Comparison of ENCODE assay signal across 8 cellular contexts in genomic region chr17:76278952-76279741, GRCh38. TPM values are rescaled to one million over a fixed set of nuclear protein-coding genes. Genes with fewer than 3 reads are reported as not detected.
DNase-seq lines count a peak whose midpoint lies in the region; ATAC-seq, FAIRE-seq and TF ChIP-seq lines count a peak whose summit lies in the region.

No MANE protein-coding gene starts in this region.

- DNase-seq in GM12891 (ENCODE audit: insufficient read length, low spot score): peak; percentile 92
- DNase-seq in LNCaP clone FGC (ENCODE audit: low read depth): peak; percentile 82
- DNase-seq in RKO (ENCODE audit: low spot score): peak; percentile 78
- peak; percentile 84 to 91 for DNase-seq in activated T-cell treated with anti-CD3 and anti-CD28 coated beads, Interleukin-2, amount 50 U/mL, for 72 hours
- peak; percentile 72 for DNase-seq in fibroblast of mammary gland (ENCODE audit: low read depth)
- peak; percentile 91 for DNase-seq in nephron progenitor cell
- peak; percentile 76 to 83 for DNase-seq in stimulated activated naive CD8-positive, alpha-beta T cell treated with anti-CD3 and anti-CD28 coated beads, Interleukin-15, amount 100 ng/mL, for 72 hours

- no peaks in the 10 kb centered on the region for H3K36me3 Mint-ChIP-seq in activated T-cell treated with anti-CD3 and anti-CD28 coated beads, Interleukin-2, amount 50 U/mL, for 72 hours (ENCODE audit: insufficient read depth in 2 of 2)
- H3K36me3 Mint-ChIP-seq in nephron progenitor cell (ENCODE audit: low read depth): no peaks in the 10 kb centered on the region

- FAIRE-seq in GM12891 (lab: Jason Lieb, UNC): peak; percentile 86

- peak; percentile 43 to 44 for ATAC-seq in activated T-cell treated with anti-CD3 and anti-CD28 coated beads, Interleukin-2, amount 50 U/mL, for 72 hours (replicated peaks in 1 of 2)
- peak; percentile 78 for ATAC-seq in stimulated activated naive CD8-positive, alpha-beta T cell treated with anti-CD3 and anti-CD28 coated beads, Interleukin-15, amount 100 ng/mL, for 72 hours
- no peak for ATAC-seq in HG02623 (IDR thresholded peaks at IDR 0.05; ENCODE audit: unreplicated experiment)

- no peaks in the 10 kb centered on the region for H3K9me3 Mint-ChIP-seq in activated T-cell treated with anti-CD3 and anti-CD28 coated beads, Interleukin-2, amount 50 U/mL, for 72 hours
- no peaks in the 10 kb centered on the region for H3K9me3 Mint-ChIP-seq in nephron progenitor cell
- no peaks in the 10 kb centered on the region for H3K9me3 Mint-ChIP-seq in stimulated activated naive CD8-positive, alpha-beta T cell treated with anti-CD3 and anti-CD28 coated beads, Interleukin-15, amount 100 ng/mL, for 72 hours

- peak overlapping the region; percentile 81 for H3K27ac Mint-ChIP-seq in activated T-cell treated with anti-CD3 and anti-CD28 coated beads, Interleukin-2, amount 50 U/mL, for 72 hours
- H3K27ac Mint-ChIP-seq in nephron progenitor cell: no peak overlapping the region
- peak overlapping the region; percentile 77 for H3K27ac Mint-ChIP-seq in stimulated activated naive CD8-positive, alpha-beta T cell treated with anti-CD3 and anti-CD28 coated beads, Interleukin-15, amount 100 ng/mL, for 72 hours

- no peak overlapping the region for H3K4me3 Mint-ChIP-seq in activated T-cell treated with anti-CD3 and anti-CD28 coated beads, Interleukin-2, amount 50 U/mL, for 72 hours
- no peak overlapping the region for H3K4me3 Mint-ChIP-seq in nephron progenitor cell
- no peak overlapping the region for H3K4me3 Mint-ChIP-seq in stimulated activated naive CD8-positive, alpha-beta T cell treated with anti-CD3 and anti-CD28 coated beads, Interleukin-15, amount 100 ng/mL, for 72 hours

- H3K4me1 Mint-ChIP-seq in activated T-cell treated with anti-CD3 and anti-CD28 coated beads, Interleukin-2, amount 50 U/mL, for 72 hours (ENCODE audit: low read depth): peaks cover 40% of the 10 kb centered on the region
- H3K4me1 Mint-ChIP-seq in nephron progenitor cell: peaks cover 28% of the 10 kb centered on the region
- H3K4me1 Mint-ChIP-seq in stimulated activated naive CD8-positive, alpha-beta T cell treated with anti-CD3 and anti-CD28 coated beads, Interleukin-15, amount 100 ng/mL, for 72 hours: peaks cover 52% of the 10 kb centered on the region

- peak; percentile 77 for TF ChIP-seq CTCF in LNCaP clone FGC (IDR thresholded peaks at IDR 0.05; ENCODE audit: control insufficient read depth, extremely low read depth, insufficient read depth)
- TF ChIP-seq CTCF in fibroblast of mammary gland (conservative IDR thresholded peaks at IDR 0.05; ENCODE audit: control insufficient read depth, insufficient read depth, low read depth, low read length): peak; percentile 92
- TF ChIP-seq CTCF in nephron progenitor cell (IDR thresholded peaks at IDR 0.05): peak; percentile 99

- no peaks in the 10 kb centered on the region for H3K27me3 Mint-ChIP-seq in activated T-cell treated with anti-CD3 and anti-CD28 coated beads, Interleukin-2, amount 50 U/mL, for 72 hours (ENCODE audit: low read depth)
- H3K27me3 Mint-ChIP-seq in nephron progenitor cell (ENCODE audit: low read depth, poor library complexity): peaks cover 2% of the 10 kb centered on the region
- H3K27me3 Mint-ChIP-seq in stimulated activated naive CD8-positive, alpha-beta T cell treated with anti-CD3 and anti-CD28 coated beads, Interleukin-15, amount 100 ng/mL, for 72 hours: no peaks in the 10 kb centered on the region

- no peak overlapping the region for H3K4me3 ChIP-seq in LNCaP clone FGC (ENCODE audit: low read depth, low read length)
- H3K4me3 ChIP-seq in fibroblast of mammary gland (ENCODE audit: control insufficient read depth, low read depth, low read length): no peak overlapping the region

- TF ChIP-seq POLR2A in GM12891 (IDR thresholded peaks at IDR 0.05; ENCODE audit: low read depth, low read length): no peak

TF ChIP-seq in GM12891, 5 proteins besides CTCF, POLR2A, EP300 and RAD21:
- TF ChIP-seq POU2F2 (IDR thresholded peaks at IDR 0.05; ENCODE audit: low read depth, low read length) (no peak), POLR2AphosphoS5 (IDR thresholded peaks at IDR 0.05; ENCODE audit: low read depth, low read length) (no peak), PAX5 (IDR thresholded peaks at IDR 0.05; ENCODE audit: insufficient read depth, low read length, severe bottlenecking) (no peak), SPI1 (IDR thresholded peaks at IDR 0.05; ENCODE audit: low read depth, low read length) (no peak), TAF1 (IDR thresholded peaks at IDR 0.05; ENCODE audit: low read depth, low read length) (no peak)

RNA-seq across cellular contexts. Expression of gene UBALD2, which starts 14.0 kb away (rescaled TPM):
- polyA plus RNA-seq in GM12891 (2012; ENCODE audit: low read depth, missing spikeins): 86.1 TPM
- 100 to 1,000 TPM; 629 to 707 TPM for total RNA-seq in activated T-cell treated with anti-CD3 and anti-CD28 coated beads, Interleukin-2, amount 50 U/mL, for 72 hours

RNA-seq across cellular contexts. Expression of gene QRICH2, which starts 28.9 kb away (rescaled TPM):
- polyA plus RNA-seq in GM12891 (2012; ENCODE audit: low read depth, missing spikeins): 0.46 TPM
- total RNA-seq in activated T-cell treated with anti-CD3 and anti-CD28 coated beads, Interleukin-2, amount 50 U/mL, for 72 hours: 1 to 10 TPM; 3.1 to 4.5 TPM

RNA-seq across cellular contexts. Expression of gene RNF157, which starts 38.9 kb away (rescaled TPM):
- polyA plus RNA-seq in GM12891 (2012; ENCODE audit: low read depth, missing spikeins): 0.47 TPM
- 100 to 1,000 TPM in 1 of 2 donors, 10 to 100 TPM in 1; 91.9 to 100 TPM for total RNA-seq in activated T-cell treated with anti-CD3 and anti-CD28 coated beads, Interleukin-2, amount 50 U/mL, for 72 hours
